ENCODE assay signal across 33 cellular contexts in the genomic region with DNA sequence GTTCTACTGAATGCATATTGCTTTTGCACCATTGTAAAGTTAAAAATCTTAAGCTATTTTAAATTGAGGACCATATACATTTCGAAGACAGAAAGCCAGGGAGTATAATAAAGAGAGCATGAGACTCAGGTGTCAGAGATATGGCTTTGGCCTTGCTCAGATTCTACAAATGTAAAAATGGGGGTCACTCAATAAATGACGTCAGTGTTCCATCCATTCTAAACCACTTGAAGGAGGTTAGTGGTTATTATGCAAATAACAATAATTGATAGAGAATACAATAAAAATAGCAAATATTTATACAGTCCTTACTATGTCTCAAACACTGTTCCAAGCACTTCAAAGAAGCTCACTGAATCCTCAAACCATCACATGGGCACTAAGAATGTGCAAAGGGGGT. TPM values are rescaled to one million over a fixed set of nuclear protein-coding genes. Genes with fewer than 3 reads are reported as not detected.
"Had no signal": no experiment of that assay in that cellular context is flagged by ENCODE, and none has a peak within 500 bp of the region (broad histone marks: within the 10 kb centered on the region; RNA-seq: fewer than 3 reads in every experiment).

No MANE protein-coding gene starts in this region.

- H3K36me3 ChIP-seq: MG63 had no signal

- H3K4me3 ChIP-seq: MG63 had no signal

- H3K9me3 ChIP-seq: MG63 had no signal

- DNase-seq: Karpas-422, MG63, MM.1S, NCI-H1048, NCI-H1092, NCI-H1092 treated with DMSO at 0.1 percent for 48 hours, NCI-H1105, NCI-H1105 treated with DMSO at 0.1 percent for 48 hours, NCI-H1417, NCI-H1417 treated with DMSO at 0.1 percent for 48 hours, NCI-H1436, NCI-H1436 treated with DMSO at 0.1 percent for 48 hours, NCI-H146, NCI-H1694, NCI-H1694 treated with DMSO at 0.1 percent for 48 hours, NCI-H187, NCI-H187 treated with DMSO at 0.1 percent for 48 hours, NCI-H1930, NCI-H2029, NCI-H2029 treated with DMSO at 0.1 percent for 48 hours, NCI-H2081 treated with DMSO at 0.1 percent for 48 hours, NCI-H2107, NCI-H2171, NCI-H2171 treated with DMSO at 0.1 percent for 48 hours, NCI-H226, NCI-H345, NCI-H446, NCI-H446 treated with DMSO at 0.1 percent for 48 hours, NCI-H510A, NCI-H510A treated with DMSO at 0.1 percent for 48 hours, NCI-H524, NCI-H524 treated with DMSO at 0.1 percent for 48 hours had no signal

- H3K27me3 ChIP-seq: MG63 had no signal

RNA-seq across cellular contexts. Expression of a gene that starts 20.1 kb away (rescaled TPM):
- total RNA-seq: M059J had no signal
